ENCODE assay signal across 8 cellular contexts in genomic region chr3:192917508-192918274, GRCh38. TPM values are rescaled to one million over a fixed set of nuclear protein-coding genes. Genes with fewer than 3 reads are reported as not detected.
DNase-seq lines count a peak whose midpoint lies in the region; ATAC-seq and TF ChIP-seq lines count a peak whose summit lies in the region.

TSS of gene MB21D2 (minus strand) at chr3:192917856. CDS start at chr3:192917840, 16 bp downstream.

- peak within 1 kb of the TSS; percentile 86 for H2AFZ ChIP-seq in GM23248

- peak within 1 kb of the TSS; percentile 100 for H3K4me3 Mint-ChIP-seq in neural crest cell

- peaks cover 7% of the 10 kb centered on the region; the same call in 1 of the 2 replicates for H3F3A ChIP-seq in GM23248 (ENCODE audit: insufficient read depth)

- H3K4me1 Mint-ChIP-seq in neural crest cell: peaks cover 29% of the 10 kb centered on the region

- peak within 1 kb of the TSS; percentile 94 for H3K27ac ChIP-seq in GM23248
- H3K27ac ChIP-seq in KOPT-K1 (ENCODE audit: low read depth, low read length, poor library complexity, severe bottlenecking): peak within 1 kb of the TSS; percentile 62
- H3K27ac ChIP-seq in RWPE1: peak within 1 kb of the TSS; percentile 90
- peak within 1 kb of the TSS; percentile 85 to 88 for H3K27ac ChIP-seq in thoracic aorta

- peak; percentile 64 to 75 for ATAC-seq in activated naive CD4-positive, alpha-beta T cell treated with anti-CD3 and anti-CD28 coated beads, Interleukin-2, amount 50 U/mL, for 72 hours
- peak; percentile 62 for ATAC-seq in thoracic aorta (ENCODE audit: insufficient number of reproducible peaks, low FRiP score, low read depth)

- no peaks in the 10 kb centered on the region for H4K20me1 ChIP-seq in GM23248 (ENCODE audit: insufficient read depth)

- H3K36me3 ChIP-seq in GM23248 (ENCODE audit: low read depth) (no peaks in the 10 kb centered on the region), KOPT-K1 (ENCODE audit: insufficient read depth, low read length) (no peaks in the 10 kb centered on the region), thoracic aorta (no peaks in the 10 kb centered on the region)

- POLR2A ChIA-PET in RWPE1 (lab: Yijun Ruan, JAX; ENCODE audit: low non-redundant PET): interaction anchor here (0.6 kb wide), 1 partner anchor 74 kb away, joined by 3 read pairs; no protein-coding TSS in a partner anchor

- in situ Hi-C loops in GM23248 (cut with MboI): no loop called here

- peak within 1 kb of the TSS; percentile 91 for H3K9ac ChIP-seq in GM23248

- H3K4me2 ChIP-seq in GM23248 (ENCODE audit: unreplicated experiment): peak within 1 kb of the TSS; percentile 94

- H3K9me3 ChIP-seq in GM23248 (ENCODE audit: low read depth) (no peaks in the 10 kb centered on the region), KOPT-K1 (ENCODE audit: insufficient read depth, low read length, poor library complexity, severe bottlenecking) (no peaks in the 10 kb centered on the region), thoracic aorta (no peaks in the 10 kb centered on the region)

- DNase-seq in GM03348 (ENCODE audit: low spot score) (peak; percentile 96), GM23248 (peak; percentile 91), RWPE1 (ENCODE audit: low spot score) (peak; percentile 77), foreskin melanocyte (peak; percentile 69), neural crest cell (ENCODE audit: low read depth, low spot score) (peak; percentile 62), thoracic aorta (ENCODE audit: low spot score) (peak; percentile 40)
- peak; percentile 40 to 60 for DNase-seq in activated naive CD4-positive, alpha-beta T cell treated with anti-CD3 and anti-CD28 coated beads, Interleukin-2, amount 50 U/mL, for 72 hours (ENCODE audit: low spot score in 2 of 2)

- peaks cover 7 to 17% of the 10 kb centered on the region in 2 donors for H3K36me3 Mint-ChIP-seq in activated naive CD4-positive, alpha-beta T cell treated with anti-CD3 and anti-CD28 coated beads, Interleukin-2, amount 50 U/mL, for 72 hours
- no peaks in the 10 kb centered on the region for H3K36me3 Mint-ChIP-seq in neural crest cell (ENCODE audit: low read depth)

- H3K27ac Mint-ChIP-seq in activated naive CD4-positive, alpha-beta T cell treated with anti-CD3 and anti-CD28 coated beads, Interleukin-2, amount 50 U/mL, for 72 hours: peak within 1 kb of the TSS; percentile 79 to 94
- H3K27ac Mint-ChIP-seq in neural crest cell (ENCODE audit: unreplicated experiment): peak within 1 kb of the TSS; percentile 91

- no peaks in the 10 kb centered on the region for H3K27me3 ChIP-seq in GM23248 (replicated peaks; ENCODE audit: insufficient read depth)
- H3K27me3 ChIP-seq in thoracic aorta (replicated peaks; ENCODE audit: insufficient read depth): no peaks in the 10 kb centered on the region

- WGBS in GM23248 (ENCODE audit: low coverage in 1 of 2, low lambda C conversion rate in 2 of 2, missing lambda C conversion rate in 2 of 2), 2 experiments: 0 to 1% methylated on average over 34 to 56 of the region's 60 CpGs

- CTCF ChIA-PET in RWPE1 (lab: Yijun Ruan, JAX): interaction anchor here (0.6 to 1.4 kb wide), 5 partner anchors 92 to 629 kb away, joined by 3 to 13 read pairs (median 3); no protein-coding TSS in a partner anchor

- H3K4me3 ChIP-seq in GM23248 (peak within 1 kb of the TSS; percentile 96), thoracic aorta (peak within 1 kb of the TSS; percentile 92)

- H3K9me2 ChIP-seq in GM23248 (ENCODE audit: insufficient read depth): no peaks in the 10 kb centered on the region

- H3K27me3 Mint-ChIP-seq in neural crest cell (ENCODE audit: low read depth): peaks cover 39% of the 10 kb centered on the region

- H3K4me1 ChIP-seq in GM23248 (ENCODE audit: insufficient read depth): peaks cover 12% of the 10 kb centered on the region
- peaks cover 7 to 26% of the 10 kb centered on the region in 2 donors for H3K4me1 ChIP-seq in thoracic aorta (ENCODE audit: control insufficient read depth in 1 of 2, low read depth in 2 of 2)

- no peak for TF ChIP-seq CTCF in RWPE1 (conservative IDR thresholded peaks at IDR 0.05; ENCODE audit: low read depth)
- TF ChIP-seq CTCF in neural crest cell (conservative IDR thresholded peaks at IDR 0.05): peak; percentile 43
- TF ChIP-seq CTCF in thoracic aorta (IDR thresholded peaks at IDR 0.05): no peak

- H3K79me2 ChIP-seq in GM23248 (ENCODE audit: insufficient read depth): peaks cover 44% of the 10 kb centered on the region

- H3K9me3 Mint-ChIP-seq in activated naive CD4-positive, alpha-beta T cell treated with anti-CD3 and anti-CD28 coated beads, Interleukin-2, amount 50 U/mL, for 72 hours: no peaks in the 10 kb centered on the region
- no peaks in the 10 kb centered on the region for H3K9me3 Mint-ChIP-seq in neural crest cell

RNA-seq across cellular contexts. Expression of gene MB21D2, which starts in this region (rescaled TPM):
- 24.2 and 26.4 TPM in 2 replicates for total RNA-seq in GM23248 (2014; rRNA removed; shearing (Covaris generic))
- polyA plus RNA-seq in GM23248 (2016; fragmentation: Nextera tagmentation; extraction: Ambion mirVana): 10.5 and 10.9 TPM in 2 replicates
- total RNA-seq in activated naive CD4-positive, alpha-beta T cell treated with anti-CD3 and anti-CD28 coated beads, Interleukin-2, amount 50 U/mL, for 72 hours: 1 to 10 TPM; 1.5 to 3.7 TPM
- total RNA-seq in neural crest cell (4.9 and 5.5 TPM in 2 replicates), thoracic aorta (1 to 10 TPM; 4.9 to 6.4 TPM)

Comparison
In these comparisons a context has a peak if more than half of its experiments do, and no peak if none do; other contexts are left out.
1. Peak in every context shown above with its lines: DNase-seq, ATAC-seq, H3K4me3 ChIP-seq and H3K27ac ChIP-seq.
2. DNase-seq: peak in every context shown above with its lines; median percentile 96 in GM03348; 91 in GM23248; 77 in RWPE1; 69 in foreskin melanocyte; 62 in neural crest cell; 50 in activated naive CD4-positive, alpha-beta T cell treated with anti-CD3 and anti-CD28 coated beads, Interleukin-2, amount 50 U/mL, for 72 hours; 40 in thoracic aorta.